Comparison of ENCODE assay signal across 8 cellular contexts in genomic region chr6:113858067-113858604, GRCh38. TPM values are rescaled to one million over a fixed set of nuclear protein-coding genes. Genes with fewer than 3 reads are reported as not detected.
A peak's percentile ranks its signal among the peaks of the same experiment; 100 is the strongest.
DNase-seq lines count a peak whose midpoint lies in the region; ATAC-seq and TF ChIP-seq lines count a peak whose summit lies in the region.

No MANE protein-coding gene starts in this region.

- CTCF ChIA-PET in MCF 10A (lab: Yijun Ruan, JAX): interaction anchor here (0.5 to 4.4 kb wide), 35 partner anchors 14 to 1344 kb away, joined by 3 to 16 read pairs (median 4); no protein-coding TSS in a partner anchor

- TF ChIP-seq CTCF in AG10803 (conservative IDR thresholded peaks at IDR 0.05; ENCODE audit: low read length) (no peak), MCF 10A (IDR thresholded peaks at IDR 0.05; ENCODE audit: unreplicated experiment) (no peak)

- intact Hi-C loops in MCF 10A (cut with micrococcal nuclease): loop anchor here (1.0 kb wide), 5 partner anchors 226 to 1078 kb away; no protein-coding TSS in a partner anchor

- H3K4me3 ChIP-seq in AG10803 (ENCODE audit: low read length): peak overlapping the region; percentile 100

- H3K27me3 Mint-ChIP-seq in MCF 10A (ENCODE audit: insufficient read depth, unreplicated experiment): no peaks in the 10 kb centered on the region
- peaks cover 49% of the 10 kb centered on the region for H3K27me3 Mint-ChIP-seq in stimulated activated naive CD8-positive, alpha-beta T cell treated with anti-CD3 and anti-CD28 coated beads, Interleukin-15, Interleukin-2, amounts not matched to agents 100 ng/mL and 50 ng/mL, for 24 hours

- no peak overlapping the region for H3K27ac Mint-ChIP-seq in MCF 10A (ENCODE audit: low read depth, unreplicated experiment)
- peak overlapping the region; percentile 76 for H3K27ac Mint-ChIP-seq in stimulated activated naive CD8-positive, alpha-beta T cell treated with anti-CD3 and anti-CD28 coated beads, Interleukin-15, Interleukin-2, amounts not matched to agents 100 ng/mL and 50 ng/mL, for 24 hours

- DNase-seq in AG10803 (ENCODE audit: low read depth) (peak; percentile 68), GM19238 (ENCODE audit: insufficient read length, low spot score) (peak; percentile 16), NCI-H748 treated with DMSO at 0.1 percent for 48 hours (lab: John Stamatoyannopoulos, UW) (peak; percentile 49), MCF 10A (ENCODE audit: unreplicated experiment) (peak; percentile 67), islet precursor cell (peak; percentile 73)

- H3K9me3 Mint-ChIP-seq in MCF 10A (ENCODE audit: unreplicated experiment): no peaks in the 10 kb centered on the region
- H3K9me3 Mint-ChIP-seq in stimulated activated naive CD8-positive, alpha-beta T cell treated with anti-CD3 and anti-CD28 coated beads, Interleukin-15, Interleukin-2, amounts not matched to agents 100 ng/mL and 50 ng/mL, for 24 hours: no peaks in the 10 kb centered on the region

- H3K4me3 Mint-ChIP-seq in MCF 10A (ENCODE audit: unreplicated experiment): no peak overlapping the region
- H3K4me3 Mint-ChIP-seq in stimulated activated naive CD8-positive, alpha-beta T cell treated with anti-CD3 and anti-CD28 coated beads, Interleukin-15, Interleukin-2, amounts not matched to agents 100 ng/mL and 50 ng/mL, for 24 hours: no peak overlapping the region

- POLR2A ChIA-PET in MCF 10A (lab: Yijun Ruan, JAX): interaction anchor here (0.5 to 3.7 kb wide), 32 partner anchors 12 to 1527 kb away, joined by 3 to 38 read pairs (median 4); no protein-coding TSS in a partner anchor

- no TSS peak for BruUV-seq in MCF 10A (replicated peaks; lab: Mats Ljungman, UMichigan)

- no peak for ATAC-seq in HG03135 (IDR thresholded peaks at IDR 0.05; ENCODE audit: unreplicated experiment)
- no peak for ATAC-seq in HG03095 (IDR thresholded peaks at IDR 0.05; ENCODE audit: unreplicated experiment)

- peaks cover 6% of the 10 kb centered on the region for H3K4me1 Mint-ChIP-seq in MCF 10A (ENCODE audit: insufficient read depth, unreplicated experiment)
- peaks cover 17% of the 10 kb centered on the region for H3K4me1 Mint-ChIP-seq in stimulated activated naive CD8-positive, alpha-beta T cell treated with anti-CD3 and anti-CD28 coated beads, Interleukin-15, Interleukin-2, amounts not matched to agents 100 ng/mL and 50 ng/mL, for 24 hours (ENCODE audit: low read depth)

- peaks cover 23% of the 10 kb centered on the region for H3K36me3 Mint-ChIP-seq in MCF 10A (ENCODE audit: insufficient read depth, unreplicated experiment)
- peaks cover 6% of the 10 kb centered on the region for H3K36me3 Mint-ChIP-seq in stimulated activated naive CD8-positive, alpha-beta T cell treated with anti-CD3 and anti-CD28 coated beads, Interleukin-15, Interleukin-2, amounts not matched to agents 100 ng/mL and 50 ng/mL, for 24 hours (ENCODE audit: low read depth)

RNA-seq across cellular contexts. Expression of gene MARCKS, which starts 1.0 kb away (rescaled TPM):
- 39.3 and 59.9 TPM in 2 replicates for total RNA-seq in MCF 10A (2022)

Comparison
In these comparisons a context has a peak if more than half of its experiments do, and no peak if none do; other contexts are left out.
1. DNase-seq: peak in every context shown above with its lines; median percentile 73 in islet precursor cell; 68 in AG10803; 67 in MCF 10A; 49 in NCI-H748 treated with DMSO at 0.1 percent for 48 hours; 16 in GM19238.